ENCODE assay signal across 1 cellular context in the genomic region with DNA sequence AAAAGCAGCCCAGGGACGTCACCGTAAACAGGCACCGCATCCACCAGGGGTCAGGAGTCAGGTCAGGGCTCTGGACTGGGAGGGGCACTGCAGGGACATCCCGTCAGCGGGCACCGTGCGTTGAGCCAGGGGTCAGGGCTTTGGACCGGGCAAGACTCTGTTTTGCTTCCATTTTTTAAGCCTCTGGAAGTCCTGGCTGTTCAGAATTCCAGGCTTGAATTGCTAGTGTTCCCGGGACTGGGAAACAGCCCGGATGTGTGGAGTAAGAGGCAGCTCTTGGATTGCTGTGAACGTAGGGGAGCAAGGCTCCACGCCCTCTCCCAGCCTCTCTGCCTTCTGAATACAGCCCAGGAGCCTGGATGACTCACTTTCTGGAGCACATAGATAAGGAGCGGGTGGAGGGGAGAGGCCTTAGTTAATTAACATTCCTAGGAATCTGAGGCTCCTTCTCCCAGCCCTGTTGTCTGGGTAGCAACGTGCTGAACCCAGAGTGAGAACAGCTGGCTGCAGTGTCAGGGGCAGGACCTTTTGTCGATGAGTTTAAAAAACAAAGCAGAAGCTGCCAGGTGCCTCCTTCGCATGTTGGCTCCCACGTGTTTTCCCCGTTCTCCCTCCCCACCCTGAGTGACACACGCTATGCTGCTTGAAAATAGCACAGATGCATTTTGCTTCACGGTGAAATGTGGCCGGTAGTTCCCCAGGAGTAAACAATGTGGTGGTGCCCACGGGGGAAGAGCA.
A peak's percentile ranks its signal among the peaks of the same experiment; 100 is the strongest.
TF ChIP-seq lines count a peak whose summit lies in the region.

No MANE protein-coding gene starts in this region.

TF ChIP-seq in HepG2, 621 proteins besides CTCF, POLR2A, EP300 and RAD21 (continued from another document and continues in another):
- TF ChIP-seq ZHX1 (CRISPR knock-in tag; IDR thresholded peaks at IDR 0.05; ENCODE audit: low read depth): no peak
- TF ChIP-seq ZFY (CRISPR knock-in tag; IDR thresholded peaks at IDR 0.05): no peak
- no peak for TF ChIP-seq ZSCAN5A (CRISPR knock-in tag; IDR thresholded peaks at IDR 0.05; ENCODE audit: borderline replicate concordance)
- no peak for TF ChIP-seq NFIC (IDR thresholded peaks at IDR 0.05; ENCODE audit: low read length)
- TF ChIP-seq ZNF263 (CRISPR knock-in tag; IDR thresholded peaks at IDR 0.05): no peak; the same call in 1 of the 2 replicates
- TF ChIP-seq SOX13 (IDR thresholded peaks at IDR 0.05): no peak
- 0 out of 4 replicates have a peak, but pooled peaks of 1 of the 2 experiments have one; percentile 45 for TF ChIP-seq SOX13 (CRISPR knock-in tag; conservative IDR thresholded peaks at IDR 0.05 in 1 of 2, IDR thresholded peaks at IDR 0.05 in 1 of 2)
- TF ChIP-seq ZNF556 (CRISPR knock-in tag; IDR thresholded peaks at IDR 0.05; ENCODE audit: borderline replicate concordance): no peak
- TF ChIP-seq, protein P1, sequence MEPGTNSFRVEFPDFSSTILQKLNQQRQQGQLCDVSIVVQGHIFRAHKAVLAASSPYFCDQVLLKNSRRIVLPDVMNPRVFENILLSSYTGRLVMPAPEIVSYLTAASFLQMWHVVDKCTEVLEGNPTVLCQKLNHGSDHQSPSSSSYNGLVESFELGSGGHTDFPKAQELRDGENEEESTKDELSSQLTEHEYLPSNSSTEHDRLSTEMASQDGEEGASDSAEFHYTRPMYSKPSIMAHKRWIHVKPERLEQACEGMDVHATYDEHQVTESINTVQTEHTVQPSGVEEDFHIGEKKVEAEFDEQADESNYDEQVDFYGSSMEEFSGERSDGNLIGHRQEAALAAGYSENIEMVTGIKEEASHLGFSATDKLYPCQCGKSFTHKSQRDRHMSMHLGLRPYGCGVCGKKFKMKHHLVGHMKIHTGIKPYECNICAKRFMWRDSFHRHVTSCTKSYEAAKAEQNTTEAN (CRISPR knock-in tag; conservative IDR thresholded peaks at IDR 0.05): 0 out of 2 replicates have a peak, but pooled peaks have one; percentile 29
- no peak for TF ChIP-seq ZNF790 (CRISPR knock-in tag; IDR thresholded peaks at IDR 0.05; ENCODE audit: borderline replicate concordance)
- no peak for TF ChIP-seq ZNF260 (CRISPR knock-in tag; IDR thresholded peaks at IDR 0.05; ENCODE audit: borderline replicate concordance, low read depth)
- TF ChIP-seq, protein P2, sequence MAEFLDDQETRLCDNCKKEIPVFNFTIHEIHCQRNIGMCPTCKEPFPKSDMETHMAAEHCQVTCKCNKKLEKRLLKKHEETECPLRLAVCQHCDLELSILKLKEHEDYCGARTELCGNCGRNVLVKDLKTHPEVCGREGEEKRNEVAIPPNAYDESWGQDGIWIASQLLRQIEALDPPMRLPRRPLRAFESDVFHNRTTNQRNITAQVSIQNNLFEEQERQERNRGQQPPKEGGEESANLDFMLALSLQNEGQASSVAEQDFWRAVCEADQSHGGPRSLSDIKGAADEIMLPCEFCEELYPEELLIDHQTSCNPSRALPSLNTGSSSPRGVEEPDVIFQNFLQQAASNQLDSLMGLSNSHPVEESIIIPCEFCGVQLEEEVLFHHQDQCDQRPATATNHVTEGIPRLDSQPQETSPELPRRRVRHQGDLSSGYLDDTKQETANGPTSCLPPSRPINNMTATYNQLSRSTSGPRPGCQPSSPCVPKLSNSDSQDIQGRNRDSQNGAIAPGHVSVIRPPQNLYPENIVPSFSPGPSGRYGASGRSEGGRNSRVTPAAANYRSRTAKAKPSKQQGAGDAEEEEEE (CRISPR knock-in tag; IDR thresholded peaks at IDR 0.05; ENCODE audit: borderline replicate concordance): no peak
- TF ChIP-seq, protein P3, sequence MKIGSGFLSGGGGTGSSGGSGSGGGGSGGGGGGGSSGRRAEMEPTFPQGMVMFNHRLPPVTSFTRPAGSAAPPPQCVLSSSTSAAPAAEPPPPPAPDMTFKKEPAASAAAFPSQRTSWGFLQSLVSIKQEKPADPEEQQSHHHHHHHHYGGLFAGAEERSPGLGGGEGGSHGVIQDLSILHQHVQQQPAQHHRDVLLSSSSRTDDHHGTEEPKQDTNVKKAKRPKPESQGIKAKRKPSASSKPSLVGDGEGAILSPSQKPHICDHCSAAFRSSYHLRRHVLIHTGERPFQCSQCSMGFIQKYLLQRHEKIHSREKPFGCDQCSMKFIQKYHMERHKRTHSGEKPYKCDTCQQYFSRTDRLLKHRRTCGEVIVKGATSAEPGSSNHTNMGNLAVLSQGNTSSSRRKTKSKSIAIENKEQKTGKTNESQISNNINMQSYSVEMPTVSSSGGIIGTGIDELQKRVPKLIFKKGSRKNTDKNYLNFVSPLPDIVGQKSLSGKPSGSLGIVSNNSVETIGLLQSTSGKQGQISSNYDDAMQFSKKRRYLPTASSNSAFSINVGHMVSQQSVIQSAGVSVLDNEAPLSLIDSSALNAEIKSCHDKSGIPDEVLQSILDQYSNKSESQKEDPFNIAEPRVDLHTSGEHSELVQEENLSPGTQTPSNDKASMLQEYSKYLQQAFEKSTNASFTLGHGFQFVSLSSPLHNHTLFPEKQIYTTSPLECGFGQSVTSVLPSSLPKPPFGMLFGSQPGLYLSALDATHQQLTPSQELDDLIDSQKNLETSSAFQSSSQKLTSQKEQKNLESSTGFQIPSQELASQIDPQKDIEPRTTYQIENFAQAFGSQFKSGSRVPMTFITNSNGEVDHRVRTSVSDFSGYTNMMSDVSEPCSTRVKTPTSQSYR (CRISPR knock-in tag; IDR thresholded peaks at IDR 0.05; ENCODE audit: borderline replicate concordance): no peak
- no peak for TF ChIP-seq SATB2 (CRISPR knock-in tag; IDR thresholded peaks at IDR 0.05)
- no peak for TF ChIP-seq TMF1 (CRISPR knock-in tag; IDR thresholded peaks at IDR 0.05; ENCODE audit: low read depth)
- no peak for TF ChIP-seq ZNF883 (CRISPR knock-in tag; IDR thresholded peaks at IDR 0.05; ENCODE audit: not compliant biosample characterization)
- TF ChIP-seq, protein P4, sequence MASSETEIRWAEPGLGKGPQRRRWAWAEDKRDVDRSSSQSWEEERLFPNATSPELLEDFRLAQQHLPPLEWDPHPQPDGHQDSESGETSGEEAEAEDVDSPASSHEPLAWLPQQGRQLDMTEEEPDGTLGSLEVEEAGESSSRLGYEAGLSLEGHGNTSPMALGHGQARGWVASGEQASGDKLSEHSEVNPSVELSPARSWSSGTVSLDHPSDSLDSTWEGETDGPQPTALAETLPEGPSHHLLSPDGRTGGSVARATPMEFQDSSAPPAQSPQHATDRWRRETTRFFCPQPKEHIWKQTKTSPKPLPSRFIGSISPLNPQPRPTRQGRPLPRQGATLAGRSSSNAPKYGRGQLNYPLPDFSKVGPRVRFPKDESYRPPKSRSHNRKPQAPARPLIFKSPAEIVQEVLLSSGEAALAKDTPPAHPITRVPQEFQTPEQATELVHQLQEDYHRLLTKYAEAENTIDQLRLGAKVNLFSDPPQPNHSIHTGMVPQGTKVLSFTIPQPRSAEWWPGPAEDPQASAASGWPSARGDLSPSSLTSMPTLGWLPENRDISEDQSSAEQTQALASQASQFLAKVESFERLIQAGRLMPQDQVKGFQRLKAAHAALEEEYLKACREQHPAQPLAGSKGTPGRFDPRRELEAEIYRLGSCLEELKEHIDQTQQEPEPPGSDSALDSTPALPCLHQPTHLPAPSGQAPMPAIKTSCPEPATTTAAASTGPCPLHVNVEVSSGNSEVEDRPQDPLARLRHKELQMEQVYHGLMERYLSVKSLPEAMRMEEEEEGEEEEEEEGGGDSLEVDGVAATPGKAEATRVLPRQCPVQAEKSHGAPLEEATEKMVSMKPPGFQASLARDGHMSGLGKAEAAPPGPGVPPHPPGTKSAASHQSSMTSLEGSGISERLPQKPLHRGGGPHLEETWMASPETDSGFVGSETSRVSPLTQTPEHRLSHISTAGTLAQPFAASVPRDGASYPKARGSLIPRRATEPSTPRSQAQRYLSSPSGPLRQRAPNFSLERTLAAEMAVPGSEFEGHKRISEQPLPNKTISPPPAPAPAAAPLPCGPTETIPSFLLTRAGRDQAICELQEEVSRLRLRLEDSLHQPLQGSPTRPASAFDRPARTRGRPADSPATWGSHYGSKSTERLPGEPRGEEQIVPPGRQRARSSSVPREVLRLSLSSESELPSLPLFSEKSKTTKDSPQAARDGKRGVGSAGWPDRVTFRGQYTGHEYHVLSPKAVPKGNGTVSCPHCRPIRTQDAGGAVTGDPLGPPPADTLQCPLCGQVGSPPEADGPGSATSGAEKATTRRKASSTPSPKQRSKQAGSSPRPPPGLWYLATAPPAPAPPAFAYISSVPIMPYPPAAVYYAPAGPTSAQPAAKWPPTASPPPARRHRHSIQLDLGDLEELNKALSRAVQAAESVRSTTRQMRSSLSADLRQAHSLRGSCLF (CRISPR knock-in tag; IDR thresholded peaks at IDR 0.05; ENCODE audit: borderline replicate concordance): no peak
- TF ChIP-seq HHEX (CRISPR knock-in tag; IDR thresholded peaks at IDR 0.05): no peak
- TF ChIP-seq ATM (IDR thresholded peaks at IDR 0.05; ENCODE audit: borderline replicate concordance): no peak
- TF ChIP-seq REPIN1 (CRISPR knock-in tag; IDR thresholded peaks at IDR 0.05; ENCODE audit: borderline replicate concordance, low read depth): no peak
- TF ChIP-seq IRF2 (CRISPR knock-in tag; IDR thresholded peaks at IDR 0.05): no peak
- TF ChIP-seq ZNF713 (CRISPR knock-in tag; IDR thresholded peaks at IDR 0.05): no peak
- TF ChIP-seq JARID2 (CRISPR knock-in tag; IDR thresholded peaks at IDR 0.05; ENCODE audit: insufficient replicate concordance): no peak
- TF ChIP-seq ZNF552 (CRISPR knock-in tag; IDR thresholded peaks at IDR 0.05; ENCODE audit: borderline replicate concordance): no peak
- TF ChIP-seq ZSCAN29 (CRISPR knock-in tag; conservative IDR thresholded peaks at IDR 0.05): peak; percentile 48; the same call in 1 of the 2 replicates
- no peak for TF ChIP-seq ZNF7 (CRISPR knock-in tag; IDR thresholded peaks at IDR 0.05)
- no peak for TF ChIP-seq MEIS2 (CRISPR knock-in tag; IDR thresholded peaks at IDR 0.05)
- TF ChIP-seq MATR3 (CRISPR knock-in tag; IDR thresholded peaks at IDR 0.05): no peak
- TF ChIP-seq XBP1 (CRISPR knock-in tag; IDR thresholded peaks at IDR 0.05): no peak
- TF ChIP-seq ZNF12 (CRISPR knock-in tag; IDR thresholded peaks at IDR 0.05): peak; percentile 38; the same call in 1 of the 2 replicates
- TF ChIP-seq, protein P5, sequence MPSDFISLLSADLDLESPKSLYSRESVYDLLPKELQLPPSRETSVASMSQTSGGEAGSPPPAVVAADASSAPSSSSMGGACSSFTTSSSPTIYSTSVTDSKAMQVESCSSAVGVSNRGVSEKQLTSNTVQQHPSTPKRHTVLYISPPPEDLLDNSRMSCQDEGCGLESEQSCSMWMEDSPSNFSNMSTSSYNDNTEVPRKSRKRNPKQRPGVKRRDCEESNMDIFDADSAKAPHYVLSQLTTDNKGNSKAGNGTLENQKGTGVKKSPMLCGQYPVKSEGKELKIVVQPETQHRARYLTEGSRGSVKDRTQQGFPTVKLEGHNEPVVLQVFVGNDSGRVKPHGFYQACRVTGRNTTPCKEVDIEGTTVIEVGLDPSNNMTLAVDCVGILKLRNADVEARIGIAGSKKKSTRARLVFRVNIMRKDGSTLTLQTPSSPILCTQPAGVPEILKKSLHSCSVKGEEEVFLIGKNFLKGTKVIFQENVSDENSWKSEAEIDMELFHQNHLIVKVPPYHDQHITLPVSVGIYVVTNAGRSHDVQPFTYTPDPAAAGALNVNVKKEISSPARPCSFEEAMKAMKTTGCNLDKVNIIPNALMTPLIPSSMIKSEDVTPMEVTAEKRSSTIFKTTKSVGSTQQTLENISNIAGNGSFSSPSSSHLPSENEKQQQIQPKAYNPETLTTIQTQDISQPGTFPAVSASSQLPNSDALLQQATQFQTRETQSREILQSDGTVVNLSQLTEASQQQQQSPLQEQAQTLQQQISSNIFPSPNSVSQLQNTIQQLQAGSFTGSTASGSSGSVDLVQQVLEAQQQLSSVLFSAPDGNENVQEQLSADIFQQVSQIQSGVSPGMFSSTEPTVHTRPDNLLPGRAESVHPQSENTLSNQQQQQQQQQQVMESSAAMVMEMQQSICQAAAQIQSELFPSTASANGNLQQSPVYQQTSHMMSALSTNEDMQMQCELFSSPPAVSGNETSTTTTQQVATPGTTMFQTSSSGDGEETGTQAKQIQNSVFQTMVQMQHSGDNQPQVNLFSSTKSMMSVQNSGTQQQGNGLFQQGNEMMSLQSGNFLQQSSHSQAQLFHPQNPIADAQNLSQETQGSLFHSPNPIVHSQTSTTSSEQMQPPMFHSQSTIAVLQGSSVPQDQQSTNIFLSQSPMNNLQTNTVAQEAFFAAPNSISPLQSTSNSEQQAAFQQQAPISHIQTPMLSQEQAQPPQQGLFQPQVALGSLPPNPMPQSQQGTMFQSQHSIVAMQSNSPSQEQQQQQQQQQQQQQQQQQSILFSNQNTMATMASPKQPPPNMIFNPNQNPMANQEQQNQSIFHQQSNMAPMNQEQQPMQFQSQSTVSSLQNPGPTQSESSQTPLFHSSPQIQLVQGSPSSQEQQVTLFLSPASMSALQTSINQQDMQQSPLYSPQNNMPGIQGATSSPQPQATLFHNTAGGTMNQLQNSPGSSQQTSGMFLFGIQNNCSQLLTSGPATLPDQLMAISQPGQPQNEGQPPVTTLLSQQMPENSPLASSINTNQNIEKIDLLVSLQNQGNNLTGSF (CRISPR knock-in tag; IDR thresholded peaks at IDR 0.05): no peak
- TF ChIP-seq ELF1 (CRISPR knock-in tag; IDR thresholded peaks at IDR 0.05): no peak
- TF ChIP-seq ZNF773 (CRISPR knock-in tag; IDR thresholded peaks at IDR 0.05; ENCODE audit: borderline replicate concordance): no peak
- no peak for TF ChIP-seq ZNF816 (CRISPR knock-in tag; IDR thresholded peaks at IDR 0.05; ENCODE audit: borderline replicate concordance)
